In the genomic region with DNA sequence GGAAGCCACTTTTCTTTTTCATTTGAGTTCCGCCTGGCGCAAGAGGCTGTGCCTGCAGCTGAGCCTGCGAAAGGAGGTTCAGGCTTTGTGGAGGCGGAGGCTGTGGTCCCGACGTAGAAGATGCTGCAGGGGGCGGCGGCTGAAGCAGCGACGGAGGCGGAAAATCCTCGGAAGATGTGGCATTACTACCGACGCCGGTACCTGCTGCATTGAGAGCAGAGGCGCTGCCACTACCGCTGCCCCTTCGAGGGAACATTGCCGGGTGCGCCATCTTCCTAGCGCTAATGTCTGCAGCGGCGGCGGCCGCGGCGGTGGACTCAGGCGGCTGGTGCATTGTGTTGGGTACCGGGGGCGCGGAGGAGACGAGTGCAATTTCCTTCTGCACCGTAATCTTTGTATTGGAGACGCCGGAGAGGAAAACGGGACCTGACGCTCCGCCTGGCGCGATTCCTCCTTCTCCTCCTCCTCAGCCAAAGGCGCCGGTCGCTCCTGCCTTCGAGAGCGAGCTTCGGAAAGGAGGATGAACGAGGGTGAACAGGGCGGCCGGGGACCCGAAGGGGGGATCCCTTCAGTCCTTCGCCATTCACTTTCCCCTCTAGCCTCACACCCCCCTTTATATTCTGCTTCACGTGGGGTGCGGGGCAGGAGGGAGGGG, we compare ENCODE assay signal across 8 cellular contexts. TPM values are rescaled to one million over a fixed set of nuclear protein-coding genes. Genes with fewer than 3 reads are reported as not detected.
DNase-seq lines count a peak whose midpoint lies in the region; ATAC-seq, FAIRE-seq and TF ChIP-seq lines count a peak whose summit lies in the region.

A gene (minus strand): TSS at position 590 of the 655 bp plus-strand sequence. CDS start 256 bp downstream, at position 334.

- no peaks in the 10 kb centered on the region for H3K9me3 Mint-ChIP-seq in CD4-positive, alpha-beta T cell
- no peaks in the 10 kb centered on the region for H3K9me3 Mint-ChIP-seq in T-helper 1 cell treated with Interleukin-12 subunit alpha and Interleukin-12 subunit beta and Interleukin-4 antibody, amounts not matched to agents 30 μg/mL and 1 μg/mL, for 36 hours
- no peaks in the 10 kb centered on the region for H3K9me3 Mint-ChIP-seq in astrocyte (ENCODE audit: unreplicated experiment)

- H3K36me3 ChIP-seq in astrocyte (ENCODE audit: insufficient read depth, low read length) (no peaks in the 10 kb centered on the region), right atrium auricular region (no peaks in the 10 kb centered on the region), prostate gland (no peaks in the 10 kb centered on the region), upper lobe of right lung (no peaks in the 10 kb centered on the region)

- ATAC-seq in CD4-positive, alpha-beta T cell (ENCODE audit: poor library complexity), result peak; percentile 30
- peak; percentile 0 for ATAC-seq in upper lobe of right lung
- no peak for ATAC-seq in HG03097 (IDR thresholded peaks at IDR 0.05; ENCODE audit: low FRiP score, unreplicated experiment)

- WGBS in prostate gland, result under 1% methylated on average over 53 of the region's 53 CpGs

- DNase-seq in CD4-positive, alpha-beta T cell, result peak; percentile 41 to 72 (median 59)
- DNase-seq in HL-60 (ENCODE audit: low read depth in 1 of 2, low spot score in 1 of 2), result peak in 1 of 2 experiments; percentile 22
- peak; percentile 59 for DNase-seq in astrocyte (ENCODE audit: low read depth)
- DNase-seq in right atrium auricular region (ENCODE audit: low spot score), result no peak
- peak; percentile 25 for DNase-seq in prostate gland (ENCODE audit: low spot score)
- peak; percentile 79 for DNase-seq in upper lobe of right lung

- no peak for FAIRE-seq in astrocyte (lab: Jason Lieb, UNC)

- no peaks in the 10 kb centered on the region for H3K27me3 ChIP-seq in CD4-positive, alpha-beta T cell (ENCODE audit: control insufficient read depth, insufficient read depth, low read length)
- H3K27me3 ChIP-seq in HL-60 (ENCODE audit: insufficient read depth, poor library complexity, severe bottlenecking) (peaks cover 17% of the 10 kb centered on the region), astrocyte (ENCODE audit: insufficient read depth, low read length) (no peaks in the 10 kb centered on the region), right atrium auricular region (no peaks in the 10 kb centered on the region), prostate gland (replicated peaks; ENCODE audit: insufficient read depth) (no peaks in the 10 kb centered on the region), upper lobe of right lung (no peaks in the 10 kb centered on the region)

- CTCF ChIA-PET in CD4-positive, alpha-beta T cell (lab: Charles Lee), result interaction anchor here (1.4 to 2.7 kb wide), 2 partner anchors 9 to 10 kb away, joined by 3 to 12 read pairs; no protein-coding TSS in a partner anchor

- H3K79me2 ChIP-seq in astrocyte (ENCODE audit: insufficient read depth, low read length), result peaks cover 59% of the 10 kb centered on the region

- H3K36me3 Mint-ChIP-seq in CD4-positive, alpha-beta T cell (ENCODE audit: low read depth), result peaks cover 21% of the 10 kb centered on the region
- peaks cover 10% of the 10 kb centered on the region for H3K36me3 Mint-ChIP-seq in T-helper 1 cell treated with Interleukin-12 subunit alpha and Interleukin-12 subunit beta and Interleukin-4 antibody, amounts not matched to agents 30 μg/mL and 1 μg/mL, for 36 hours (ENCODE audit: low read depth)
- H3K36me3 Mint-ChIP-seq in astrocyte (ENCODE audit: low read depth, unreplicated experiment), result peaks cover 5% of the 10 kb centered on the region

- H3K4me1 ChIP-seq in astrocyte (ENCODE audit: insufficient read depth, low read length) (peaks cover 40% of the 10 kb centered on the region), right atrium auricular region (peaks cover 0 to 54% of the 10 kb centered on the region in 2 donors), prostate gland (replicated peaks) (peaks cover 5% of the 10 kb centered on the region), upper lobe of right lung (peaks cover 18% of the 10 kb centered on the region)

- H3K9ac ChIP-seq in astrocyte (ENCODE audit: low read length), result peak within 1 kb of the TSS; percentile 91

- H4K20me1 ChIP-seq in astrocyte (ENCODE audit: insufficient read depth, low read length), result peaks cover 48% of the 10 kb centered on the region

- TF ChIP-seq CTCF in CD4-positive, alpha-beta T cell (IDR thresholded peaks at IDR 0.05), result no peak
- no peak for TF ChIP-seq CTCF in HL-60 (IDR thresholded peaks at IDR 0.05; ENCODE audit: insufficient read depth, low read length)
- no peak for TF ChIP-seq CTCF in astrocyte (IDR thresholded peaks at IDR 0.05; ENCODE audit: insufficient read depth, low read depth, low read length)
- TF ChIP-seq CTCF in right atrium auricular region (IDR thresholded peaks at IDR 0.05), result peak in 1 of 2 donors; percentile 19
- TF ChIP-seq CTCF in prostate gland (IDR thresholded peaks at IDR 0.05), result no peak
- TF ChIP-seq CTCF in upper lobe of right lung (IDR thresholded peaks at IDR 0.05), result no peak

- H3K4me3 ChIP-seq in HL-60 (replicated peaks; ENCODE audit: insufficient read depth, low read length), result peak within 1 kb of the TSS; percentile 77
- H3K4me3 ChIP-seq in astrocyte (ENCODE audit: insufficient read depth, low read depth, low read length), result peak within 1 kb of the TSS; percentile 84
- H3K4me3 ChIP-seq in right atrium auricular region, result peak within 1 kb of the TSS; percentile 82 to 90
- H3K4me3 ChIP-seq in prostate gland, result peak within 1 kb of the TSS; percentile 90 to 97
- peak within 1 kb of the TSS; percentile 93 for H3K4me3 ChIP-seq in upper lobe of right lung

- POLR2A ChIA-PET in CD4-positive, alpha-beta T cell (lab: Charles Lee), result interaction anchor here (0.9 to 2.0 kb wide), 7 partner anchors 9 to 434 kb away, joined by 3 to 17 read pairs (median 4); no protein-coding TSS in a partner anchor

- H3K9me3 ChIP-seq in CD4-positive, alpha-beta T cell (ENCODE audit: control insufficient read depth, low read length), result no peaks in the 10 kb centered on the region
- H3K9me3 ChIP-seq in astrocyte (ENCODE audit: insufficient read depth, low read depth, low read length) (no peaks in the 10 kb centered on the region), right atrium auricular region (no peaks in the 10 kb centered on the region), prostate gland (no peaks in the 10 kb centered on the region), upper lobe of right lung (no peaks in the 10 kb centered on the region)

- intact Hi-C loops in CD4-positive, alpha-beta T cell (cut with DNase I, micrococcal nuclease), result loop anchor here (2.0 to 10.0 kb wide), 13 partner anchors 39 to 1476 kb away; a partner anchor contains a TSS
- intact Hi-C loops in prostate gland (cut with DNase I) (loop anchor here (2.0 to 5.0 kb wide), 3 partner anchors 183 to 393 kb away; no protein-coding TSS in a partner anchor), upper lobe of right lung (cut with DNase I) (no loop called here)

- H3K27ac ChIP-seq in CD4-positive, alpha-beta T cell (ENCODE audit: low read depth, low read length), result peak within 1 kb of the TSS; percentile 89
- peak within 1 kb of the TSS; percentile 80 for H3K27ac ChIP-seq in HL-60 (replicated peaks)
- peak within 1 kb of the TSS; percentile 96 for H3K27ac ChIP-seq in astrocyte (ENCODE audit: low read depth, low read length)
- H3K27ac ChIP-seq in right atrium auricular region, result peak within 1 kb of the TSS; percentile 97 to 100
- peak within 1 kb of the TSS; percentile 98 for H3K27ac ChIP-seq in prostate gland
- H3K27ac ChIP-seq in upper lobe of right lung, result peak within 1 kb of the TSS; percentile 95

- peak within 1 kb of the TSS; percentile 98 for H3K27ac Mint-ChIP-seq in CD4-positive, alpha-beta T cell
- peak within 1 kb of the TSS; percentile 82 for H3K27ac Mint-ChIP-seq in T-helper 1 cell treated with Interleukin-12 subunit alpha and Interleukin-12 subunit beta and Interleukin-4 antibody, amounts not matched to agents 30 μg/mL and 1 μg/mL, for 36 hours
- H3K27ac Mint-ChIP-seq in astrocyte (ENCODE audit: unreplicated experiment), result peak within 1 kb of the TSS; percentile 82

- TF ChIP-seq POLR2A in prostate gland (IDR thresholded peaks at IDR 0.05), result no peak

- H2AFZ ChIP-seq in astrocyte (ENCODE audit: low read depth, low read length), result peak within 1 kb of the TSS; percentile 55

- H3K4me3 Mint-ChIP-seq in CD4-positive, alpha-beta T cell, result peak within 1 kb of the TSS; percentile 99
- H3K4me3 Mint-ChIP-seq in T-helper 1 cell treated with Interleukin-12 subunit alpha and Interleukin-12 subunit beta and Interleukin-4 antibody, amounts not matched to agents 30 μg/mL and 1 μg/mL, for 36 hours, result peak within 1 kb of the TSS; percentile 90
- peak within 1 kb of the TSS; percentile 92 for H3K4me3 Mint-ChIP-seq in astrocyte (ENCODE audit: unreplicated experiment)

- peaks cover 53% of the 10 kb centered on the region for H3K4me1 Mint-ChIP-seq in CD4-positive, alpha-beta T cell (ENCODE audit: low read depth)
- H3K4me1 Mint-ChIP-seq in T-helper 1 cell treated with Interleukin-12 subunit alpha and Interleukin-12 subunit beta and Interleukin-4 antibody, amounts not matched to agents 30 μg/mL and 1 μg/mL, for 36 hours (ENCODE audit: low read depth), result peaks cover 20% of the 10 kb centered on the region
- peaks cover 36% of the 10 kb centered on the region for H3K4me1 Mint-ChIP-seq in astrocyte (ENCODE audit: low read depth, unreplicated experiment)

- peak within 1 kb of the TSS; percentile 97 for H3K4me2 ChIP-seq in astrocyte (ENCODE audit: low read length)

- H3K27me3 Mint-ChIP-seq in CD4-positive, alpha-beta T cell, result no peaks in the 10 kb centered on the region
- H3K27me3 Mint-ChIP-seq in T-helper 1 cell treated with Interleukin-12 subunit alpha and Interleukin-12 subunit beta and Interleukin-4 antibody, amounts not matched to agents 30 μg/mL and 1 μg/mL, for 36 hours (ENCODE audit: low read depth), result peaks cover 55% of the 10 kb centered on the region
- no peaks in the 10 kb centered on the region for H3K27me3 Mint-ChIP-seq in astrocyte (ENCODE audit: low read depth, unreplicated experiment)

RNA-seq across cellular contexts. Expression of the gene that starts here (rescaled TPM):
- 10 to 100 TPM; 24.0 to 26.5 TPM for total RNA-seq in CD4-positive, alpha-beta T cell
- total RNA-seq in astrocyte, result 96.2 and 105 TPM in 2 replicates
- total RNA-seq in right atrium auricular region, result 100 to 1,000 TPM; 110 to 159 TPM
- 100 to 1,000 TPM; 185 to 237 TPM for total RNA-seq in prostate gland
- total RNA-seq in upper lobe of right lung, result 149 TPM
